ENCODE assay signal across 8 cellular contexts in the genomic region with DNA sequence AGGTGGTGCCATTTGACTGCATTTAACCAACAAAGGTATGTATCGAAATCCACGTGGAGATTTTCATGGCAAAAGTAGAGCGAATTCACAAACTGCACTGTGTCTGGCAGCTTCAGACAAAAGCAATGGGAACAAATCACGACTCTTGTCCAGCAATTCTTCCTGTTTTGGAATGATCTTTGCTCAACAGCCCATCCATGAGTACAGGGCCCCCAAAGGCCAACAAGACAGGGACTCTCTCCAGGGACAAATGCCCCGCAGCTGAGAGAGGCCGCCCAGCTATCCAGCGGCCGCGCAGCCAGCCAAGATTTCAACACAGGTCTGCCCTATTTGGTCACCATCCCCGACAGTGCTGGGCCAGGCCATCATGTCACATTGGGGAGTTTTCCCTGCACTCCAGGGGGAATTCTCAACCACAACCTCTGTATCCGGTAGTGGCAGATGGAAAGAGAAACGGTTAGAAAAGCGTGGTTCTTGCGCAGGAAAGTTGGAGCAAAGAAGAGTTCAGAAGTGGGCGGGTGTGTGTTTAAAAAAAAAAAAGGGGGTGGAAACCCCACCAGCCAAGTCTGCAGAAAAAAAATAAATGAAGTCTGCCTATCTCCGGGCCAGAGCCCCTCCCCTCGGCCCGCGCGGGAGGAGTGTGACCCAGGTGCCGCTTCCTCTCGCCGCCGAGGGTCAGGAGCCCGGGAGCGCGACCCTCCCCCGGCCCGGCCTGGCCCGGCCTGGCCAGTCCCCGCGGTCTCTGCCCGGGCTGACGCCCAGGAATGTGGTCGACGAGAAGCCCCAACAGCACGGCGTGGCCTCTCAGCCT. TPM values are rescaled to one million over a fixed set of nuclear protein-coding genes. Genes with fewer than 3 reads are reported as not detected.
A peak's percentile ranks its signal among the peaks of the same experiment; 100 is the strongest.
DNase-seq lines count a peak whose midpoint lies in the region; ATAC-seq, FAIRE-seq and TF ChIP-seq lines count a peak whose summit lies in the region.

A gene with protein sequence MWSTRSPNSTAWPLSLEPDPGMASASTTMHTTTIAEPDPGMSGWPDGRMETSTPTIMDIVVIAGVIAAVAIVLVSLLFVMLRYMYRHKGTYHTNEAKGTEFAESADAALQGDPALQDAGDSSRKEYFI (plus strand): TSS at position 659 of the 811 bp plus-strand sequence. CDS start 106 bp downstream, at position 765.

- H3K4me2 ChIP-seq in keratinocyte (ENCODE audit: control insufficient read depth, extremely low read depth, insufficient read depth, low read depth, low read length) = peak within 1 kb of the TSS; percentile 16

- no peaks in the 10 kb centered on the region for H3K36me3 ChIP-seq in keratinocyte (ENCODE audit: control insufficient read depth in 2 of 2, extremely low read depth in 1 of 2, insufficient read depth in 2 of 2, low read length in 2 of 2)

- H3K4me3 ChIP-seq in keratinocyte (ENCODE audit: control insufficient read depth in 2 of 3, extremely low read depth in 1 of 3, insufficient read depth in 2 of 3, low read depth in 1 of 3, low read length in 3 of 3) = no peak within 1 kb of the TSS

- ATAC-seq in HG03064 (IDR thresholded peaks at IDR 0.05; ENCODE audit: low read depth, unreplicated experiment) (peak; percentile 29), foreskin keratinocyte (no peak)

- no peaks in the 10 kb centered on the region for H3K9me1 ChIP-seq in keratinocyte (ENCODE audit: control insufficient read depth, extremely low read depth, insufficient read depth, low read length)

- H3K27ac ChIP-seq in keratinocyte (ENCODE audit: control insufficient read depth, insufficient read depth, low read length) = no peak within 1 kb of the TSS
- no peak within 1 kb of the TSS for H3K27ac ChIP-seq in foreskin keratinocyte

- no peaks in the 10 kb centered on the region for H4K20me1 ChIP-seq in keratinocyte (ENCODE audit: control insufficient read depth, extremely low read depth, insufficient read depth, low read length)

- no peak within 1 kb of the TSS for H2AFZ ChIP-seq in keratinocyte (ENCODE audit: control insufficient read depth, low read length)

- intact Hi-C loops in T-helper 2 cell treated with Interferon-gamma antibody and Interleukin-4, amounts not matched to agents 100 ng/mL and 5 ng/mL, for 36 hours (cut with micrococcal nuclease) = loop anchor here (1.0 to 10.0 kb wide), 6 partner anchors 9 to 732 kb away; partner anchors contain the start of gene MAP3K2

- no peaks in the 10 kb centered on the region for H3K9me3 ChIP-seq in keratinocyte (ENCODE audit: control insufficient read depth, low read depth, low read length)

- peaks cover 8% of the 10 kb centered on the region for H3K27me3 ChIP-seq in keratinocyte (ENCODE audit: control insufficient read depth, extremely low read depth, insufficient read depth, low read length)
- no peaks in the 10 kb centered on the region for H3K27me3 ChIP-seq in foreskin keratinocyte

- H3K9ac ChIP-seq in keratinocyte (ENCODE audit: control insufficient read depth, extremely low read depth, insufficient read depth, low read length) = no peak within 1 kb of the TSS

- no peak for FAIRE-seq in keratinocyte (lab: Jason Lieb, UNC)

- dilution Hi-C loops in keratinocyte (cut with MboI; ENCODE audit: extremely low pct_ligation_motif_present, low sequenced_read_pairs) = no loop called here

- DNase-seq in activated T-cell treated with anti-CD3 and anti-CD28 coated beads for 24 hours (ENCODE audit: low read depth) (peak; percentile 38), activated T-cell treated with anti-CD3 and anti-CD28 coated beads for 4 hours (no peak), keratinocyte (ENCODE audit: low read depth, low spot score) (no peak), foreskin keratinocyte (no peak)
- DNase-seq in central memory CD4-positive, alpha-beta T cell = peak; percentile 50
- DNase-seq in stimulated activated CD4-positive, alpha-beta T cell treated with anti-CD3 and anti-CD28 coated beads, Interleukin-1b, Interleukin-23, amount 100 ng/mL, for 48 hours = peak; percentile 53

- H3K4me1 ChIP-seq in keratinocyte (ENCODE audit: control insufficient read depth, extremely low read depth, insufficient read depth, low read length) = no peaks in the 10 kb centered on the region
- H3K4me1 ChIP-seq in foreskin keratinocyte = no peaks in the 10 kb centered on the region

- H3K79me2 ChIP-seq in keratinocyte (ENCODE audit: control insufficient read depth, insufficient read depth, low read length) = no peaks in the 10 kb centered on the region

- TF ChIP-seq CTCF in keratinocyte (optimal IDR thresholded peaks at IDR 0.05 in 1 of 3, IDR thresholded peaks at IDR 0.05 in 1 of 3, conservative IDR thresholded peaks at IDR 0.05 in 1 of 3; ENCODE audit: extremely low read depth in 1 of 3, insufficient read depth in 2 of 3, low read length in 3 of 3) (no peak), foreskin keratinocyte (conservative IDR thresholded peaks at IDR 0.05) (no peak)

RNA-seq across cellular contexts. Expression of the gene that starts here (rescaled TPM):
- 149 and 153 TPM in 2 replicates for total RNA-seq in T-helper 2 cell treated with Interferon-gamma antibody and Interleukin-4, amounts not matched to agents 100 ng/mL and 5 ng/mL, for 36 hours
- polyA plus RNA-seq in keratinocyte (not detected in 3 replicates), foreskin keratinocyte (0.03 TPM in 1 of 2 replicates, not detected in the other)
- not detected for polyA plus RNA-seq in keratinocyte (2011; ENCODE audit: low read depth)
- polyA plus RNA-seq in keratinocyte (2011; cell fraction: cytosol; rRNA removed) = 0.05 TPM in 1 of 2 replicates, not detected in the other
- polyA plus RNA-seq in keratinocyte (2011; cell fraction: nucleus; rRNA removed) = not detected in 2 replicates
- polyA plus RNA-seq in keratinocyte (2012; ENCODE audit: low replicate concordance) = not detected in 2 replicates
- polyA minus RNA-seq in keratinocyte = 0.49 TPM in 1 of 3 replicates, not detected in the others
- not detected for polyA minus RNA-seq in keratinocyte (2011; cell fraction: cytosol; rRNA and poly(A)+ RNA removed)
- not detected in 2 replicates for polyA minus RNA-seq in keratinocyte (2011; cell fraction: nucleus; rRNA and poly(A)+ RNA removed)
- total RNA-seq in foreskin keratinocyte = not detected in 2 replicates

Comparison
In these comparisons a context has a peak if more than half of its experiments do, and no peak if none do; other contexts are left out.
1. RNA of the gene that starts here (total RNA-seq): 149 to 153 TPM in T-helper 2 cell treated with Interferon-gamma antibody and Interleukin-4, amounts not matched to agents 100 ng/mL and 5 ng/mL, for 36 hours; not detected in foreskin keratinocyte; every median in the first group is over 100 times any median in the second.
2. DNase-seq: peak in activated T-cell treated with anti-CD3 and anti-CD28 coated beads for 24 hours (single experiment), central memory CD4-positive, alpha-beta T cell (single experiment) and stimulated activated CD4-positive, alpha-beta T cell treated with anti-CD3 and anti-CD28 coated beads, Interleukin-1b, Interleukin-23, amount 100 ng/mL, for 48 hours (single experiment); none in activated T-cell treated with anti-CD3 and anti-CD28 coated beads for 4 hours (single experiment), keratinocyte (single experiment) and foreskin keratinocyte (0 of 2).